ENCODE assay signal across 21 cellular contexts in the genomic region with DNA sequence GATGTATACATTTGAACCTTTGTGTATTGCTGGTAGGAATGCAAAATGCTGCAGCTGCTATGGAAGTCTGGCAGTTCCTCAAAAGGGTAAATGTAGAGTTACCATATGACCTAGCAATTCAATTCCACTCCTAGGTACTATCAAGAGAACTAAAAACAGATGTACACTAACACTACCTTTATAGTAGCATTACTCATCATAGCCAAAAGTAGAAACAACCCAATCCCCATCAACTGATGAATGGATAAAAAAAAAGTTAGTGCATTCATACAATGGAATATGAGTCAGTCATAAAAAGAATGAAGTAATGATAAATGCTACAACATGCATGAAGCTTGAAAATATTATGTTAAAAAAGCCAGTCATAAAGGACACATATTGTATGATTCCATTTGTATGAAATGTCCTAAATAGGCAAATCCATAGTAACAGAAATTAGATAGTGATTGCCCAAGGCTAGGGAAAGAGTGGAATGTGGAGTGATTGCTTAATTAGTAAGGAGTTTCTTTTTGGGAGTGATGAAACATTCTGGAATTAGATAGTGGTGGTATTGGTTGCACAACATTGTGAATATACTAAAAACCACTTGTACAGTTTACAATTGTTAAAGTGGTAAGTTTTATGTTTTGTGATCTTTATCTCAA.
DNase-seq lines count a peak whose midpoint lies in the region; ATAC-seq, FAIRE-seq and TF ChIP-seq lines count a peak whose summit lies in the region.
"Had no signal": no experiment of that assay in that cellular context is flagged by ENCODE, and none has a peak within 500 bp of the region (broad histone marks: within the 10 kb centered on the region; RNA-seq: fewer than 3 reads in every experiment).

No MANE protein-coding gene starts in this region.

- peaks cover 3 to 9% of the 10 kb centered on the region in 2 donors for H3K4me1 Mint-ChIP-seq in immature natural killer cell
- H3K4me1 Mint-ChIP-seq in stimulated activated effector memory CD8-positive, alpha-beta T cell treated with anti-CD3 and anti-CD28 coated beads, Interleukin-12 subunit alpha, Interleukin-12 subunit beta, amount 100 ng/mL, for 72 hours, result no peaks in the 10 kb centered on the region

- POLR2A ChIA-PET in HEK293 (lab: Yijun Ruan, JAX), result no interaction called here

- H3K27ac Mint-ChIP-seq in immature natural killer cell, result peak overlapping the region in 4 of 6 donors; percentile 7 to 51 (median 18)
- no peak overlapping the region for H3K27ac Mint-ChIP-seq in stimulated activated effector memory CD8-positive, alpha-beta T cell treated with anti-CD3 and anti-CD28 coated beads, Interleukin-12 subunit alpha, Interleukin-12 subunit beta, amount 100 ng/mL, for 72 hours
- H3K27ac Mint-ChIP-seq: activated B cell treated with CpG ODN at 0.5 μM for 24 hours, GM23338 had no signal

- in situ Hi-C loops in KBM-7 (cut with MboI; ENCODE audit: low pct_unique_long_range_greater_than_20kb, low sequenced_read_pairs), result no loop called here

- H3K4me3 ChIP-seq in AG10803 (ENCODE audit: low read length) (no peak overlapping the region), HEK293 (ENCODE audit: low read depth, low read length) (no peak overlapping the region), cardiac fibroblast (replicated peaks in 1 of 2; ENCODE audit: low read depth in 2 of 2, low read length in 2 of 2) (no peak overlapping the region), kidney (ENCODE audit: low read length in 2 of 2) (no peak overlapping the region)
- H3K4me3 ChIP-seq: GM23338, suprapubic skin had no signal

- peaks cover 0 to 10% (median 0%) of the 10 kb centered on the region in 3 donors for H3K27me3 Mint-ChIP-seq in immature natural killer cell (ENCODE audit: low read depth in 3 of 3)
- H3K27me3 Mint-ChIP-seq: activated B cell treated with CpG ODN at 0.5 μM for 24 hours; naive thymus-derived CD8-positive, alpha-beta T cell had no signal

- H3K9ac ChIP-seq in kidney (ENCODE audit: low read length in 2 of 2), result no peak overlapping the region

- ATAC-seq in stimulated activated effector memory CD8-positive, alpha-beta T cell treated with anti-CD3 and anti-CD28 coated beads, Interleukin-12 subunit alpha, Interleukin-12 subunit beta, amount 100 ng/mL, for 72 hours, result no peak
- ATAC-seq: GM23338; naive thymus-derived CD8-positive, alpha-beta T cell had no signal

- H3K9me3 Mint-ChIP-seq in immature natural killer cell, result peaks cover 0 to 2% (median 0%) of the 10 kb centered on the region in 6 donors
- peaks cover 6% of the 10 kb centered on the region for H3K9me3 Mint-ChIP-seq in stimulated activated effector memory CD8-positive, alpha-beta T cell treated with anti-CD3 and anti-CD28 coated beads, Interleukin-12 subunit alpha, Interleukin-12 subunit beta, amount 100 ng/mL, for 72 hours
- H3K9me3 Mint-ChIP-seq: activated B cell treated with CpG ODN at 0.5 μM for 24 hours, GM23338 had no signal

- H3K36me3 Mint-ChIP-seq in immature natural killer cell, result peaks cover 0 to 10% (median 3%) of the 10 kb centered on the region in 3 donors
- no peaks in the 10 kb centered on the region for H3K36me3 Mint-ChIP-seq in stimulated activated effector memory CD8-positive, alpha-beta T cell treated with anti-CD3 and anti-CD28 coated beads, Interleukin-12 subunit alpha, Interleukin-12 subunit beta, amount 100 ng/mL, for 72 hours

- intact Hi-C loops in kidney (cut with DNase I), result no loop called here

- no peak overlapping the region for H3K27ac ChIP-seq in HEK293 (ENCODE audit: extremely low read depth, low read depth, low read length)
- no peak overlapping the region for H3K27ac ChIP-seq in kidney (ENCODE audit: low read depth in 2 of 2, low read length in 2 of 2)
- H3K27ac ChIP-seq: suprapubic skin had no signal

- no peak for FAIRE-seq in kidney (lab: Jason Lieb, UNC)
- FAIRE-seq: endometrium, GM18507, small intestine had no signal

- no peaks in the 10 kb centered on the region for H3K36me3 ChIP-seq in HEK293 (ENCODE audit: control insufficient read depth in 2 of 2, insufficient read depth in 1 of 2, low read length in 2 of 2)
- H3K36me3 ChIP-seq in kidney (ENCODE audit: control insufficient read depth in 1 of 2, insufficient read depth in 2 of 2, low read length in 2 of 2), result no peaks in the 10 kb centered on the region
- H3K36me3 ChIP-seq: suprapubic skin had no signal

- no peak for TF ChIP-seq CTCF in AG10803 (conservative IDR thresholded peaks at IDR 0.05; ENCODE audit: low read length)
- no peak for TF ChIP-seq CTCF in HEK293 (tag by site-specific recombination; IDR thresholded peaks at IDR 0.05)
- TF ChIP-seq CTCF in cardiac fibroblast (IDR thresholded peaks at IDR 0.05; ENCODE audit: low read depth, low read length), result no peak
- no peak for TF ChIP-seq CTCF in kidney (IDR thresholded peaks at IDR 0.05; ENCODE audit: borderline replicate concordance, extremely low read depth, insufficient read depth)

- H3K4me3 Mint-ChIP-seq in immature natural killer cell, result no peak overlapping the region
- H3K4me3 Mint-ChIP-seq in stimulated activated effector memory CD8-positive, alpha-beta T cell treated with anti-CD3 and anti-CD28 coated beads, Interleukin-12 subunit alpha, Interleukin-12 subunit beta, amount 100 ng/mL, for 72 hours, result no peak overlapping the region
- H3K4me3 Mint-ChIP-seq: activated B cell treated with CpG ODN at 0.5 μM for 24 hours; GM23338; naive thymus-derived CD8-positive, alpha-beta T cell had no signal

- H3K9me3 ChIP-seq in HEK293 (ENCODE audit: control insufficient read depth, insufficient read depth, low read depth, low read length) (no peaks in the 10 kb centered on the region), kidney (ENCODE audit: control insufficient read depth in 1 of 2, low read length in 2 of 2) (no peaks in the 10 kb centered on the region)
- H3K9me3 ChIP-seq: suprapubic skin had no signal

- DNase-seq in AG10803 (ENCODE audit: low read depth) (peak; percentile 50), cardiac fibroblast (ENCODE audit: low read depth in 2 of 2) (peak; percentile 10 to 82), immature natural killer cell (no peak), KBM-7 (no peak), T-helper 2 cell (no peak), kidney (no peak)
- no peak for DNase-seq in stimulated activated effector memory CD8-positive, alpha-beta T cell treated with anti-CD3 and anti-CD28 coated beads, Interleukin-12 subunit alpha, Interleukin-12 subunit beta, amount 100 ng/mL, for 72 hours (ENCODE audit: low spot score in 2 of 2)
- DNase-seq: activated B cell treated with CpG ODN at 0.5 μM for 24 hours; activated effector memory CD4-positive, alpha-beta T cell treated with anti-CD3 and anti-CD28 coated beads, Interleukin-2, amount 50 U/mL, for 16 hours; DND-41; naive thymus-derived CD8-positive, alpha-beta T cell; NCI-H526 treated with DMSO at 0.1 percent for 48 hours; Right ventricle myocardium superior; small intestine; stimulated activated CD4-positive, alpha-beta T cell treated with anti-CD3 and anti-CD28 coated beads, Interleukin-4, amount 100 ng/mL, for 4 hours; T-helper 1 cell had no signal

- CTCF ChIA-PET in HEK293 (lab: Yijun Ruan, JAX), result interaction anchor here (0.6 kb wide), 1 partner anchor 1549 kb away, joined by 3 read pairs; no protein-coding TSS in a partner anchor

- no peaks in the 10 kb centered on the region for H3K4me1 ChIP-seq in HEK293 (ENCODE audit: control insufficient read depth, insufficient read depth, low read length)
- no peaks in the 10 kb centered on the region for H3K4me1 ChIP-seq in kidney (ENCODE audit: control insufficient read depth in 1 of 2, insufficient read depth in 1 of 2, low read depth in 1 of 2, low read length in 2 of 2)

TF ChIP-seq in HEK293, 187 proteins besides CTCF, POLR2A, EP300 and RAD21:
- peak; percentile 75; the same call in 1 of the 2 replicates for TF ChIP-seq ZNF10 (tag by site-specific recombination; IDR thresholded peaks at IDR 0.05)
- no peak for TF ChIP-seq ZNF398 (tag by site-specific recombination; IDR thresholded peaks at IDR 0.05)

Comparison
In these comparisons a context has a peak if more than half of its experiments do, and no peak if none do; other contexts are left out.
1. DNase-seq: peak in AG10803 (single experiment) and cardiac fibroblast (2 of 2); none in immature natural killer cell (0 of 3), KBM-7 (single experiment), T-helper 2 cell (0 of 5), stimulated activated effector memory CD8-positive, alpha-beta T cell treated with anti-CD3 and anti-CD28 coated beads, Interleukin-12 subunit alpha, Interleukin-12 subunit beta, amount 100 ng/mL, for 72 hours (0 of 2) and kidney (single experiment).